Comparison of ENCODE assay signal across 2 cellular contexts in genomic region chr9:124708070-124708469, GRCh38.
TF ChIP-seq lines count a peak whose summit lies in the region.

No MANE protein-coding gene starts in this region.

TF ChIP-seq in IMR-90, 13 proteins besides CTCF, POLR2A, EP300 and RAD21:
- TF ChIP-seq ELK1 (IDR thresholded peaks at IDR 0.05; ENCODE audit: borderline replicate concordance, low read depth, low read length) (no peak), RCOR1 (IDR thresholded peaks at IDR 0.05; ENCODE audit: insufficient replicate concordance, low read length) (no peak), MAZ (IDR thresholded peaks at IDR 0.05; ENCODE audit: borderline replicate concordance, low read depth, low read length) (no peak)

TF ChIP-seq in WTC11, 78 proteins besides CTCF, POLR2A, EP300 and RAD21:
- TF ChIP-seq ZNF512 (CRISPR knock-in tag; IDR thresholded peaks at IDR 0.05; ENCODE audit: borderline replicate concordance) (no peak), NFE2L1 (CRISPR knock-in tag; IDR thresholded peaks at IDR 0.05) (no peak), RORB (CRISPR knock-in tag; IDR thresholded peaks at IDR 0.05) (no peak), STAT6 (CRISPR knock-in tag; conservative IDR thresholded peaks at IDR 0.05; ENCODE audit: low read depth) (no peak), ETV6 (CRISPR knock-in tag; IDR thresholded peaks at IDR 0.05) (no peak), EMX1 (CRISPR knock-in tag; IDR thresholded peaks at IDR 0.05) (no peak), AFF4 (CRISPR knock-in tag; IDR thresholded peaks at IDR 0.05; ENCODE audit: borderline replicate concordance) (no peak), MYBL2 (CRISPR knock-in tag; IDR thresholded peaks at IDR 0.05) (no peak), ATF1 (CRISPR knock-in tag; IDR thresholded peaks at IDR 0.05) (no peak), ZMAT4 (CRISPR knock-in tag; IDR thresholded peaks at IDR 0.05) (no peak), FOXK1 (CRISPR knock-in tag; IDR thresholded peaks at IDR 0.05) (no peak), ZNF532 (CRISPR knock-in tag; IDR thresholded peaks at IDR 0.05; ENCODE audit: borderline replicate concordance) (no peak)
